Comparison of ENCODE assay signal across 22 cellular contexts in the genomic region with DNA sequence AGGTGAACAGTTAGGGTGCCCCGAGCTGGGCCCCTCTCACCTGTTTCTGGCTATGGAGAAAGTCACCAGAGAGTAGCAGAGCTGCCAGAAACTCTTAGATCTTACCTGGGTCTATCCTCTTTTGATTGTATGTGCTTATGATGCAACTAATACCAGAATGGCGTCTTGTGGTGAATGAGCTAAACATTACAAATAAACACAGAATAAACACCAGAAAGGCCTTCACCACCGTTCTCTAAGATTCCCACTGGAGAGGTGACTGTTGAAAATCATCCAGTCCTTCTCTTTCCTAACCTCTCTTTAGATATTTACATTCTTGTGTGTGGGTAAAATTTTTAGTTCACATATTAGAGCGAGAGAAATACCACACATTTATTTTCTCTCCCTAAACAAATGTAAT.
"Had no signal": no experiment of that assay in that cellular context is flagged by ENCODE, and none has a peak within 500 bp of the region (broad histone marks: within the 10 kb centered on the region; RNA-seq: fewer than 3 reads in every experiment).

No MANE protein-coding gene starts in this region.

- H3K4me3 Mint-ChIP-seq: memory B cell; nephron; stimulated activated memory B cell treated with anti-CD40 and anti-IgM and Interleukin-4, amounts not matched to agents 10 μg/mL and 1 μg/mL and 100 μg/mL, for 72 hours; stimulated activated naive CD8-positive, alpha-beta T cell treated with anti-CD3 and anti-CD28 coated beads, Interleukin-15, Interleukin-2, amounts not matched to agents 100 ng/mL and 50 ng/mL, for 24 hours had no signal

- H3K27ac Mint-ChIP-seq: memory B cell; stimulated activated memory B cell treated with anti-CD40 and anti-IgM and Interleukin-4, amounts not matched to agents 10 μg/mL and 1 μg/mL and 100 μg/mL, for 72 hours; stimulated activated naive CD8-positive, alpha-beta T cell treated with anti-CD3 and anti-CD28 coated beads, Interleukin-15, Interleukin-2, amounts not matched to agents 100 ng/mL and 50 ng/mL, for 24 hours had no signal

- H3K4me1 Mint-ChIP-seq: memory B cell; stimulated activated memory B cell treated with anti-CD40 and anti-IgM and Interleukin-4, amounts not matched to agents 10 μg/mL and 1 μg/mL and 100 μg/mL, for 72 hours had no signal

- H3K4me3 ChIP-seq: colonic mucosa, esophagus squamous epithelium, heart left ventricle, left lung, lower lobe of right lung, psoas muscle, right lobe of liver, spleen, tibial artery, upper lobe of left lung, uterus had no signal

- H3K9me3 ChIP-seq: colonic mucosa, esophagus squamous epithelium, heart left ventricle, left lung, lower lobe of right lung, psoas muscle, right lobe of liver, spleen, tibial artery, upper lobe of left lung, uterus had no signal

- DNase-seq: colonic mucosa; dermis blood vessel endothelial cell; esophagus squamous epithelium; heart left ventricle; hippocampal formation; left lung; lower lobe of right lung; midbrain; psoas muscle; retina; right lobe of liver; spleen; stimulated activated CD4-positive, alpha-beta T cell treated with anti-CD3 and anti-CD28 coated beads, Interleukin-15, amount 100 ng/mL, for 24 hours; stimulated activated CD4-positive, alpha-beta T cell treated with anti-CD3 and anti-CD28 coated beads, Interleukin-1b, Interleukin-23, amount 100 ng/mL, for 48 hours; stimulated activated CD4-positive, alpha-beta T cell treated with anti-CD3 and anti-CD28 coated beads, Interleukin-4, amount 100 ng/mL, for 24 hours; tibial artery; upper lobe of left lung; uterus had no signal

- H3K36me3 Mint-ChIP-seq: memory B cell; stimulated activated memory B cell treated with anti-CD40 and anti-IgM and Interleukin-4, amounts not matched to agents 10 μg/mL and 1 μg/mL and 100 μg/mL, for 72 hours had no signal

- H3K4me1 ChIP-seq: colonic mucosa, heart left ventricle, left lung, lower lobe of right lung, psoas muscle, right lobe of liver, spleen, uterus had no signal

- H3K27me3 ChIP-seq: colonic mucosa, heart left ventricle, left lung, right lobe of liver, spleen, tibial artery, upper lobe of left lung, uterus had no signal

- H3K9me3 Mint-ChIP-seq: nephron; stimulated activated memory B cell treated with anti-CD40 and anti-IgM and Interleukin-4, amounts not matched to agents 10 μg/mL and 1 μg/mL and 100 μg/mL, for 72 hours; stimulated activated naive CD8-positive, alpha-beta T cell treated with anti-CD3 and anti-CD28 coated beads, Interleukin-15, Interleukin-2, amounts not matched to agents 100 ng/mL and 50 ng/mL, for 24 hours had no signal

- ATAC-seq: heart left ventricle; left lung; lower lobe of right lung; psoas muscle; right lobe of liver; stimulated activated memory B cell treated with anti-CD40 and anti-IgM and Interleukin-4, amounts not matched to agents 10 μg/mL and 1 μg/mL and 100 μg/mL, for 72 hours had no signal

- H3K36me3 ChIP-seq: colonic mucosa, esophagus squamous epithelium, heart left ventricle, left lung, lower lobe of right lung, right lobe of liver, spleen, tibial artery, upper lobe of left lung, uterus had no signal

- H3K27ac ChIP-seq: colonic mucosa, esophagus squamous epithelium, heart left ventricle, left lung, lower lobe of right lung, psoas muscle, right lobe of liver, spleen, tibial artery, upper lobe of left lung, uterus had no signal
